Comparison of ENCODE assay signal across 22 cellular contexts in the genomic region with DNA sequence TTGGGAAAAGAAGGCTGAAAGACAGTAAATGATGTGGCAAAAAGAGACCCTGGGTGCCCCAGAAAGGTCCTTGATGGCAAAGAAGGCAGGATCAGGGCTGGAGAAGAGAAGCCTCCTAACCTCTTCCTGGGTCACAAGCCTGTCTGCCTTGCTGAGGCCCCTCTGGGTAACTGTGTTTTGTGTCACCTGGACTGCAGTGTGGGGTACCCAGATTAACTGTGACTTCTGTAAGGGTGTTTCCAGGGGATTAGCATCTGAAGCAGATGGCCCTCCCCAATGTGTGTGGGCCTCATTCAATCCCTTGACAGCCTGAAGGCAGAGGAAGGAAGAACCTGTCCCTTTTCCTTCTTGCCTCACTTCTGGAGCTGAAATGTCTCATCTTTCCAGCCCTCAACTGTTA. TPM values are rescaled to one million over a fixed set of nuclear protein-coding genes. Genes with fewer than 3 reads are reported as not detected.
"Had no signal": no experiment of that assay in that cellular context is flagged by ENCODE, and none has a peak within 500 bp of the region (broad histone marks: within the 10 kb centered on the region; RNA-seq: fewer than 3 reads in every experiment).

No MANE protein-coding gene starts in this region.

- H3K4me3 ChIP-seq: hepatocyte, left ventricle myocardium inferior, lower lobe of right lung, psoas muscle, right lobe of liver, spleen, thoracic aorta, upper lobe of left lung, uterus had no signal

- DNase-seq: foreskin melanocyte; kidney; left cardiac atrium; left ventricle myocardium inferior; lower lobe of right lung; mesenchymal stem cell; midbrain; psoas muscle; retina; right lobe of liver; spleen; stimulated activated CD4-positive, alpha-beta T cell treated with anti-CD3 and anti-CD28 coated beads, Interleukin-15, amount 100 ng/mL, for 24 hours; stimulated activated CD4-positive, alpha-beta T cell treated with anti-CD3 and anti-CD28 coated beads, Interleukin-1b, Interleukin-23, amount 100 ng/mL, for 48 hours; stimulated activated CD4-positive, alpha-beta T cell treated with anti-CD3 and anti-CD28 coated beads, Interleukin-4, amount 100 ng/mL, for 24 hours; stimulated activated naive CD8-positive, alpha-beta T cell treated with anti-CD3 and anti-CD28 coated beads, Interleukin-15, amount 100 ng/mL, for 72 hours; upper lobe of left lung; uterus had no signal

- H3K9me3 ChIP-seq: lower lobe of right lung, psoas muscle, right lobe of liver, thoracic aorta, upper lobe of left lung, uterus had no signal

- ATAC-seq: left cardiac atrium; lower lobe of right lung; right lobe of liver; stimulated activated memory B cell treated with anti-CD40 and anti-IgM and Interleukin-4, amounts not matched to agents 10 μg/mL and 1 μg/mL and 100 μg/mL, for 72 hours; stimulated activated naive CD8-positive, alpha-beta T cell treated with anti-CD3 and anti-CD28 coated beads, Interleukin-15, amount 100 ng/mL, for 72 hours had no signal

- H3K4me1 ChIP-seq: psoas muscle, right lobe of liver, spleen, upper lobe of left lung, uterus had no signal

- H3K27me3 ChIP-seq: hepatocyte, right lobe of liver, upper lobe of left lung, uterus had no signal

- H3K36me3 ChIP-seq: left ventricle myocardium inferior, lower lobe of right lung, right lobe of liver, spleen, thoracic aorta, upper lobe of left lung, uterus had no signal

- H3K27ac ChIP-seq: hepatocyte, left ventricle myocardium inferior, lower lobe of right lung, psoas muscle, right lobe of liver, spleen, thoracic aorta, upper lobe of left lung, uterus had no signal

- FAIRE-seq: colon, kidney had no signal

RNA-seq across cellular contexts. Expression of a gene that starts 35.6 kb away (rescaled TPM):
- total RNA-seq: epithelial cell of proximal tubule had no signal
